Comparison of ENCODE assay signal across 16 cellular contexts in the genomic region with DNA sequence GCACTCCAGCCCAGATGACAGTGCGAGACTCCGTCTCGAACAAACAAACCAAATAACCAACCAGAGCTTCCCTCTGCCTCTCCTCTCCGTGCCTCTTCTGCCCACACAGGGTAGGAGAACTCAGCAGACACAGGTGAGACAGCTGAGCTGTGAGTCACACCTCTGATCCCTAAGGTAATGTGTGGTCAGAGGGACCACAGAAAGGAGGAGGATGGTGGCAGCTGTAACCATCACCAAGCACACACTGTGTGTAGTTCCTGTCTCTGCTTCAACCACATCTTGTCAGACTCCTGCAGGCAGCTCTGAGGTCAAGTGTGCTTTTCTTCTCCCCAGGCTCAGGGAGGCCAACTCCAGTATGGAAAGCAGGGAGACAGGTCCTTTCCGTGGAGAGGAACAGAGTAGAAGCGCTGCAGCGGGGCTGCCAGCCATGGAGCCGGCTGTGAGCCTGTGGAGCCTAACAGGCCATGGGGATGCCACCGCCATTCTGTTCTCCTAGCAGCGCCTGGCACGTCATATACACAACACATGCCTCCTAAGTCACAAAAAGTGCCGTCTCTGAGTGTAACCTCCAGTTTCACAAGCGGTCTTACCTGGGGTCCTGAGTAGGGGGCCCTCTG. TPM values are rescaled to one million over a fixed set of nuclear protein-coding genes. Genes with fewer than 3 reads are reported as not detected.
A peak's percentile ranks its signal among the peaks of the same experiment; 100 is the strongest.
DNase-seq lines count a peak whose midpoint lies in the region; ATAC-seq lines count a peak whose summit lies in the region.
"Had no signal": no experiment of that assay in that cellular context is flagged by ENCODE, and none has a peak within 500 bp of the region (broad histone marks: within the 10 kb centered on the region; RNA-seq: fewer than 3 reads in every experiment).

No MANE protein-coding gene starts in this region.

- no peak overlapping the region for H3K27ac Mint-ChIP-seq in activated T-cell treated with anti-CD3 and anti-CD28 coated beads, Interleukin-2, amount 50 U/mL, for 72 hours

- no peaks in the 10 kb centered on the region for H3K27me3 ChIP-seq in H7 (ENCODE audit: control insufficient read depth, insufficient read depth, low read length)
- H3K27me3 ChIP-seq: MG63 had no signal

- DNase-seq in AG08396 (ENCODE audit: low spot score) (peak; percentile 5), H7 (peak; percentile 33), islet precursor cell (peak; percentile 42), hippocampal formation (lab: John Stamatoyannopoulos, UW) (no peak)
- DNase-seq in activated T-cell treated with anti-CD3 and anti-CD28 coated beads, Interleukin-2, amount 50 U/mL, for 72 hours, result peak in 1 of 2 donors; percentile 48
- DNase-seq: aorta; foreskin fibroblast; GDM1; MG63; NCI-H1694 treated with DMSO at 0.1 percent for 48 hours; NK-92 treated with Interleukin-12 subunit alpha and Interleukin-12 subunit beta, amount 100 ng/mL, for 24 hours; stimulated activated CD4-positive, alpha-beta T cell treated with anti-CD3 and anti-CD28 coated beads, Interleukin-2, amount 100 ng/mL, for 24 hours had no signal

- peaks cover 30% of the 10 kb centered on the region for H3K36me3 ChIP-seq in H7 (replicated peaks; ENCODE audit: control insufficient read depth, insufficient read depth, low read length)

- H3K27me3 Mint-ChIP-seq in activated T-cell treated with anti-CD3 and anti-CD28 coated beads, Interleukin-2, amount 50 U/mL, for 72 hours (ENCODE audit: low read depth), result no peaks in the 10 kb centered on the region

- no peak overlapping the region for H3K4me3 ChIP-seq in H7 (ENCODE audit: insufficient read depth, low read depth, low read length)
- H3K4me3 ChIP-seq: MG63, thoracic aorta had no signal

- peak; percentile 78 to 81 for ATAC-seq in activated T-cell treated with anti-CD3 and anti-CD28 coated beads, Interleukin-2, amount 50 U/mL, for 72 hours (replicated peaks in 1 of 2)
- ATAC-seq in GM19467 (IDR thresholded peaks at IDR 0.05; ENCODE audit: unreplicated experiment) (no peak), HG03342 (IDR thresholded peaks at IDR 0.05; ENCODE audit: unreplicated experiment) (no peak)
- ATAC-seq: sciatic nerve had no signal

- no peak overlapping the region for H3K4me3 Mint-ChIP-seq in activated T-cell treated with anti-CD3 and anti-CD28 coated beads, Interleukin-2, amount 50 U/mL, for 72 hours

- H3K4me1 Mint-ChIP-seq in activated T-cell treated with anti-CD3 and anti-CD28 coated beads, Interleukin-2, amount 50 U/mL, for 72 hours (ENCODE audit: low read depth), result peaks cover 19% of the 10 kb centered on the region

- H3K9me3 Mint-ChIP-seq in activated T-cell treated with anti-CD3 and anti-CD28 coated beads, Interleukin-2, amount 50 U/mL, for 72 hours, result no peaks in the 10 kb centered on the region

- peaks cover 0 to 4% of the 10 kb centered on the region in 2 donors for H3K36me3 Mint-ChIP-seq in activated T-cell treated with anti-CD3 and anti-CD28 coated beads, Interleukin-2, amount 50 U/mL, for 72 hours (ENCODE audit: insufficient read depth in 2 of 2)

RNA-seq across cellular contexts. Expression of a gene that starts 7.1 kb away (rescaled TPM):
- total RNA-seq in H7 (2014; rRNA removed; shearing (Covaris generic)), result 43.9 and 50.5 TPM in 2 replicates
- total RNA-seq in activated T-cell treated with anti-CD3 and anti-CD28 coated beads, Interleukin-2, amount 50 U/mL, for 72 hours, result 10 to 100 TPM; 22.8 to 28.0 TPM

RNA-seq across cellular contexts. Expression of a gene that starts 33.6 kb away (rescaled TPM):
- total RNA-seq in H7 (2014; rRNA removed; shearing (Covaris generic)), result 19.5 and 21.8 TPM in 2 replicates
- total RNA-seq in activated T-cell treated with anti-CD3 and anti-CD28 coated beads, Interleukin-2, amount 50 U/mL, for 72 hours, result 10 to 100 TPM; 18.0 to 20.6 TPM

RNA-seq across cellular contexts. Expression of a gene that starts 33.8 kb away (rescaled TPM):
- 1.1 TPM in 1 of 2 replicates, not detected in the other for total RNA-seq in H7 (2014; rRNA removed; shearing (Covaris generic))
- total RNA-seq in activated T-cell treated with anti-CD3 and anti-CD28 coated beads, Interleukin-2, amount 50 U/mL, for 72 hours, result under 1 TPM in 1 of 2 donors, not detected in 1; 0.48 TPM
- total RNA-seq: thoracic aorta had no signal

Comparison
In these comparisons a context has a peak if more than half of its experiments do, and no peak if none do; other contexts are left out.
1. DNase-seq: peak in AG08396 (single experiment), H7 (single experiment) and islet precursor cell (single experiment); none in hippocampal formation (0 of 2).
2. ATAC-seq: peak in activated T-cell treated with anti-CD3 and anti-CD28 coated beads, Interleukin-2, amount 50 U/mL, for 72 hours (2 of 2); none in GM19467 (single experiment) and HG03342 (single experiment).